ENCODE assay signal across 1 cellular context in genomic region chr19:50420127-50420526, GRCh38.
TF ChIP-seq lines count a peak whose summit lies in the region.

No MANE protein-coding gene starts in this region.

TF ChIP-seq in GM12878, 131 proteins besides CTCF, POLR2A, EP300 and RAD21:
- peak; percentile 52; the same call in 1 of the 2 replicates for TF ChIP-seq RUNX3 (IDR thresholded peaks at IDR 0.05; ENCODE audit: low read length)
- TF ChIP-seq CHD2 (IDR thresholded peaks at IDR 0.05; ENCODE audit: borderline replicate concordance, low read depth, low read length): no peak
- TF ChIP-seq MLLT1 (IDR thresholded peaks at IDR 0.05): no peak
- TF ChIP-seq SRF (IDR thresholded peaks at IDR 0.05; ENCODE audit: low read depth in 2 of 2, low read length in 2 of 2): no peak
- TF ChIP-seq POLR2AphosphoS5 (IDR thresholded peaks at IDR 0.05; ENCODE audit: low read length): no peak
- no peak for TF ChIP-seq BHLHE40 (IDR thresholded peaks at IDR 0.05; ENCODE audit: borderline replicate concordance in 1 of 2, low read depth in 2 of 2, low read length in 1 of 2)
- no peak; the same call in 1 of the 2 replicates for TF ChIP-seq DPF2 (IDR thresholded peaks at IDR 0.05)
- no peak for TF ChIP-seq HDAC6 (IDR thresholded peaks at IDR 0.05; ENCODE audit: unreplicated experiment)
- no peak for TF ChIP-seq RB1 (IDR thresholded peaks at IDR 0.05; ENCODE audit: borderline replicate concordance)
- peak; percentile 27 for TF ChIP-seq SMAD1 (IDR thresholded peaks at IDR 0.05; ENCODE audit: low read depth, partially characterized antibody)
- no peak for TF ChIP-seq POU2F2 (IDR thresholded peaks at IDR 0.05; ENCODE audit: borderline replicate concordance, low read depth, low read length)
- no peak for TF ChIP-seq E2F4 (IDR thresholded peaks at IDR 0.05; ENCODE audit: low read depth, low read length)
- TF ChIP-seq SIX5 (IDR thresholded peaks at IDR 0.05; ENCODE audit: low read depth, low read length, severe bottlenecking): no peak
- no peak for TF ChIP-seq TARDBP (IDR thresholded peaks at IDR 0.05; ENCODE audit: borderline replicate concordance)
- no peak for TF ChIP-seq SUPT20H (IDR thresholded peaks at IDR 0.05; ENCODE audit: borderline replicate concordance, control insufficient read depth, low read depth, low read length)
- no peak for TF ChIP-seq FOXK2 (IDR thresholded peaks at IDR 0.05)
- no peak for TF ChIP-seq PAX8 (IDR thresholded peaks at IDR 0.05)
- TF ChIP-seq JUNB (IDR thresholded peaks at IDR 0.05): no peak
- TF ChIP-seq NKRF (conservative IDR thresholded peaks at IDR 0.05): 0 out of 2 replicates have a peak, but pooled peaks have one; percentile 6
- TF ChIP-seq USF1 (IDR thresholded peaks at IDR 0.05; ENCODE audit: borderline replicate concordance, extremely low read length, insufficient read depth, low read depth, low read length): no peak
- no peak for TF ChIP-seq SP1 (IDR thresholded peaks at IDR 0.05; ENCODE audit: low read depth, low read length)
- no peak for TF ChIP-seq FOXM1 (IDR thresholded peaks at IDR 0.05; ENCODE audit: low read depth, low read length)
- TF ChIP-seq RELA (IDR thresholded peaks at IDR 0.05; ENCODE audit: borderline replicate concordance, partially characterized antibody): no peak
